27 cellular contexts compared by ENCODE assay signal in genomic region chr14:77266336-77266735, GRCh38. TPM values are rescaled to one million over a fixed set of nuclear protein-coding genes. Genes with fewer than 3 reads are reported as not detected.
"Had no signal": no experiment of that assay in that cellular context is flagged by ENCODE, and none has a peak within 500 bp of the region (broad histone marks: within the 10 kb centered on the region; RNA-seq: fewer than 3 reads in every experiment).

No MANE protein-coding gene starts in this region.

- H3K9me3 ChIP-seq: SK-N-SH had no signal

- H3K27ac Mint-ChIP-seq: IgD-negative memory B cell had no signal

- H3K27ac ChIP-seq: HL-60, KMS-11, RWPE1 had no signal

- DNase-seq: Kasumi-1; MM.1S; NCI-H1092 treated with DMSO at 0.1 percent for 48 hours; NCI-H1436; NCI-H187; NCI-H2029; NCI-H2081 treated with DMSO at 0.1 percent for 48 hours; NCI-H2171; NCI-H226; NCI-H446; NCI-H510A; NCI-H524 treated with DMSO at 0.1 percent for 48 hours; NCI-H69; NCI-H774; NK-92 treated with Interleukin-12 subunit alpha and Interleukin-12 subunit beta, amount 100 ng/mL, for 24 hours; PC-3; SHP77; SK-N-SH had no signal

- H3K4me3 ChIP-seq: K562 had no signal

- ATAC-seq: K562, Panc1, PC-3 had no signal

- H3K4me3 Mint-ChIP-seq: IgD-negative memory B cell had no signal

RNA-seq across cellular contexts. Expression of gene NGB, which starts 4.7 kb away (rescaled TPM):
- total RNA-seq: K562, M059J, OCI-LY7, PC-3, SK-MEL-5 had no signal
